Comparison of ENCODE assay signal across 20 cellular contexts in genomic region chr9:107613314-107613713, GRCh38.
DNase-seq lines count a peak whose midpoint lies in the region; FAIRE-seq and TF ChIP-seq lines count a peak whose summit lies in the region.
"Had no signal": no experiment of that assay in that cellular context is flagged by ENCODE, and none has a peak within 500 bp of the region (broad histone marks: within the 10 kb centered on the region; RNA-seq: fewer than 3 reads in every experiment).

No MANE protein-coding gene starts in this region.

- FAIRE-seq in small intestine (lab: Jason Lieb, UNC): no peak
- FAIRE-seq: D721Med, GM12892, H1 had no signal

- DNase-seq in COLO668 (lab: John Stamatoyannopoulos, UW; ENCODE audit: unreplicated experiment): peak; percentile 55
- DNase-seq in ELF-1 (ENCODE audit: low read depth, low spot score): peak; percentile 32
- DNase-seq in colonic mucosa: peak; percentile 65
- DNase-seq in small intestine: peak; percentile 65
- no peak for DNase-seq in head of caudate nucleus
- no peak for DNase-seq in nucleus accumbens (lab: John Stamatoyannopoulos, UW)
- no peak for DNase-seq in GDM1 (lab: John Stamatoyannopoulos, UW)
- DNase-seq: NCI-H1092 treated with DMSO at 0.1 percent for 48 hours, NCI-H1436, NCI-H187, NCI-H2081 treated with DMSO at 0.1 percent for 48 hours, NCI-H2171 treated with DMSO at 0.1 percent for 48 hours, NCI-H345, NCI-H524, NCI-H82, SHP77 treated with DMSO at 0.1 percent for 48 hours, T-helper 1 cell had no signal

- WGBS in small intestine, 3 donors: 37 to 71% (median 39%) methylated on average over 2 of the region's 2 CpGs

- H3K4me3 ChIP-seq in colonic mucosa (no peak overlapping the region), small intestine (ENCODE audit: low read depth in 1 of 2, low read length in 2 of 2) (no peak overlapping the region)

- no peak for TF ChIP-seq CTCF in colonic mucosa (IDR thresholded peaks at IDR 0.05)

- no peaks in the 10 kb centered on the region for H3K36me3 ChIP-seq in colonic mucosa
- no peaks in the 10 kb centered on the region for H3K36me3 ChIP-seq in small intestine (ENCODE audit: control insufficient read depth in 2 of 2, insufficient read depth in 2 of 2, low read length in 2 of 2)

- H3K9ac ChIP-seq in colonic mucosa (ENCODE audit: low read depth in 2 of 2, low read length in 2 of 2): peak overlapping the region in 1 of 2 donors; percentile 81

- H3K27ac ChIP-seq in colonic mucosa: peak overlapping the region; percentile 75
- H3K27ac ChIP-seq in small intestine (ENCODE audit: low read depth in 1 of 2, low read length in 1 of 2): no peak overlapping the region

- intact Hi-C loops in colonic mucosa (cut with DNase I): no loop called here
- intact Hi-C loops in head of caudate nucleus (cut with DNase I): no loop called here

- H3K27me3 ChIP-seq in colonic mucosa (no peaks in the 10 kb centered on the region), small intestine (ENCODE audit: control insufficient read depth in 2 of 2, insufficient read depth in 2 of 2, low read length in 2 of 2) (no peaks in the 10 kb centered on the region)

- no peaks in the 10 kb centered on the region for H3K9me3 ChIP-seq in colonic mucosa
- no peaks in the 10 kb centered on the region for H3K9me3 ChIP-seq in small intestine (ENCODE audit: control insufficient read depth, low read depth)

- H3K4me1 ChIP-seq in colonic mucosa (no peaks in the 10 kb centered on the region), small intestine (ENCODE audit: control insufficient read depth in 2 of 2, insufficient read depth in 1 of 2, low read depth in 1 of 2, low read length in 1 of 2) (no peaks in the 10 kb centered on the region)

Comparison
In these comparisons a context has a peak if more than half of its experiments do, and no peak if none do; other contexts are left out.
1. DNase-seq: peak in COLO668 (single experiment), ELF-1 (single experiment), colonic mucosa (single experiment) and small intestine (single experiment); none in head of caudate nucleus (0 of 42), nucleus accumbens (0 of 56) and GDM1 (single experiment).